Comparison of ENCODE assay signal across 8 cellular contexts in genomic region chr4:134201216-134202098, GRCh38. TPM values are rescaled to one million over a fixed set of nuclear protein-coding genes. Genes with fewer than 3 reads are reported as not detected.
DNase-seq lines count a peak whose midpoint lies in the region; ATAC-seq and TF ChIP-seq lines count a peak whose summit lies in the region.

PABPC4L (minus strand) TSS chr4:134201789; CDS start chr4:134201019, 770 bp downstream.

- no peak within 1 kb of the TSS for H3K27ac Mint-ChIP-seq in activated naive CD8-positive, alpha-beta T cell treated with anti-CD3 and anti-CD28 coated beads for 36 hours

- H3K36me3 Mint-ChIP-seq in activated naive CD8-positive, alpha-beta T cell treated with anti-CD3 and anti-CD28 coated beads for 36 hours: no peaks in the 10 kb centered on the region

- ATAC-seq in HG02840 (IDR thresholded peaks at IDR 0.05; ENCODE audit: low FRiP score, unreplicated experiment): no peak

- H3K27me3 Mint-ChIP-seq in activated naive CD8-positive, alpha-beta T cell treated with anti-CD3 and anti-CD28 coated beads for 36 hours: peaks cover 20% of the 10 kb centered on the region

- no peak for TF ChIP-seq CTCF in fibroblast of villous mesenchyme (IDR thresholded peaks at IDR 0.05; ENCODE audit: insufficient read depth, low read depth, low read length)
- no peak for TF ChIP-seq CTCF in GM10266 (IDR thresholded peaks at IDR 0.05; ENCODE audit: control insufficient read depth, insufficient read depth, low read depth, missing control alignments)

- no peak within 1 kb of the TSS for H3K4me3 Mint-ChIP-seq in activated naive CD8-positive, alpha-beta T cell treated with anti-CD3 and anti-CD28 coated beads for 36 hours

- peak; percentile 80 for DNase-seq in EH (ENCODE audit: low read depth)
- peak; percentile 80 for DNase-seq in OCI-M1 (lab: John Stamatoyannopoulos, UW)
- DNase-seq in fibroblast of villous mesenchyme (ENCODE audit: low read depth): peak; percentile 62
- DNase-seq in pons (ENCODE audit: low spot score): peak; percentile 7
- no peak for DNase-seq in activated naive CD8-positive, alpha-beta T cell treated with anti-CD3 and anti-CD28 coated beads for 36 hours
- DNase-seq in NCI-H187 (lab: John Stamatoyannopoulos, UW): no peak
- no peak for DNase-seq in GM10266 (ENCODE audit: extremely low spot score)

- H3K4me3 ChIP-seq in fibroblast of villous mesenchyme (ENCODE audit: low read depth, low read length): peak within 1 kb of the TSS; percentile 62

- peaks cover 3% of the 10 kb centered on the region for H3K9me3 Mint-ChIP-seq in activated naive CD8-positive, alpha-beta T cell treated with anti-CD3 and anti-CD28 coated beads for 36 hours

- H3K4me1 Mint-ChIP-seq in activated naive CD8-positive, alpha-beta T cell treated with anti-CD3 and anti-CD28 coated beads for 36 hours: no peaks in the 10 kb centered on the region

RNA-seq across cellular contexts. Expression of gene PABPC4L, which starts in this region (rescaled TPM):
- 9.1 and 12.2 TPM in 2 replicates for total RNA-seq in fibroblast of villous mesenchyme
- total RNA-seq in activated naive CD8-positive, alpha-beta T cell treated with anti-CD3 and anti-CD28 coated beads for 36 hours: not detected

Comparison
In these comparisons a context has a peak if more than half of its experiments do, and no peak if none do; other contexts are left out.
1. RNA of gene PABPC4L (total RNA-seq): 9.1 to 12.2 TPM in fibroblast of villous mesenchyme; not detected in activated naive CD8-positive, alpha-beta T cell treated with anti-CD3 and anti-CD28 coated beads for 36 hours; every median in the first group is over 10 times any median in the second.
2. DNase-seq: peak in EH (single experiment), OCI-M1 (single experiment), fibroblast of villous mesenchyme (single experiment) and pons (single experiment); none in activated naive CD8-positive, alpha-beta T cell treated with anti-CD3 and anti-CD28 coated beads for 36 hours (single experiment), NCI-H187 (0 of 2) and GM10266 (single experiment).